ENCODE assay signal across 8 cellular contexts in genomic region chr15:96817900-96818299, GRCh38.
"Had no signal": no experiment of that assay in that cellular context is flagged by ENCODE, and none has a peak within 500 bp of the region (broad histone marks: within the 10 kb centered on the region; RNA-seq: fewer than 3 reads in every experiment).

No MANE protein-coding gene starts in this region.

- H3K27ac Mint-ChIP-seq: IgD-negative memory B cell had no signal

- H3K4me3 Mint-ChIP-seq: H9, IgD-negative memory B cell had no signal

- FAIRE-seq: H1, H54, HTR-8/SVneo had no signal

- DNase-seq: GM23248, H9, HCEC 1CT, KG1 had no signal

- H3K4me3 ChIP-seq: GM23248 had no signal

- H3K4me1 Mint-ChIP-seq: IgD-negative memory B cell had no signal

- H2AFZ ChIP-seq: GM23248 had no signal

- H3K27ac ChIP-seq: GM23248 had no signal

- H3K27me3 Mint-ChIP-seq: IgD-negative memory B cell had no signal

- H3K36me3 Mint-ChIP-seq: IgD-negative memory B cell had no signal

- H3K9ac ChIP-seq: GM23248 had no signal
